In genomic region chr6:88520445-88520844, GRCh38 we compare ENCODE assay signal across 17 cellular contexts.
DNase-seq lines count a peak whose midpoint lies in the region; ATAC-seq and TF ChIP-seq lines count a peak whose summit lies in the region.
"Had no signal": no experiment of that assay in that cellular context is flagged by ENCODE, and none has a peak within 500 bp of the region (broad histone marks: within the 10 kb centered on the region; RNA-seq: fewer than 3 reads in every experiment).

No MANE protein-coding gene starts in this region.

- peak overlapping the region; percentile 16; the same call in 1 of the 2 replicates for H2AFZ ChIP-seq in Loucy (ENCODE audit: low read length)

- H3K9me3 ChIP-seq in Loucy (ENCODE audit: insufficient read depth, low read depth, low read length): no peaks in the 10 kb centered on the region
- H3K9me3 ChIP-seq: BE2C, HAP-1 had no signal

- DNase-seq in ELF-1 (ENCODE audit: low read depth, low spot score) (peak; percentile 18), ecto neural progenitor cell (ENCODE audit: low spot score) (peak; percentile 9), anterior cingulate cortex (lab: John Stamatoyannopoulos, UW) (no peak)
- DNase-seq: ACHN; BE2C; C1 segment of cervical spinal cord; CD4-positive, CD25-positive, alpha-beta regulatory T cell; CD8-positive, alpha-beta memory T cell; COR-L47; DMS 273 treated with DMSO at 0.1 percent for 48 hours; DMS53; GDM1; GOT3 had no signal

- ATAC-seq in GM21381 (IDR thresholded peaks at IDR 0.05; ENCODE audit: unreplicated experiment) (no peak), GM19395 (IDR thresholded peaks at IDR 0.05; ENCODE audit: unreplicated experiment) (no peak)

- H3K79me2 ChIP-seq in Loucy (ENCODE audit: insufficient read depth, low read length): no peaks in the 10 kb centered on the region

- no peak overlapping the region for H3K9ac ChIP-seq in Loucy (ENCODE audit: low read depth, low read length, poor library complexity, severe bottlenecking)

- H3K4me3 ChIP-seq in Loucy (ENCODE audit: low read length, poor library complexity, severe bottlenecking): no peak overlapping the region
- H3K4me3 ChIP-seq: HAP-1 had no signal

- TF ChIP-seq CTCF in Loucy (conservative IDR thresholded peaks at IDR 0.05; ENCODE audit: low read length): no peak

- H3K27me3 ChIP-seq in Loucy (ENCODE audit: insufficient read depth, low read length, poor library complexity, severe bottlenecking): no peaks in the 10 kb centered on the region
- H3K27me3 ChIP-seq: BE2C had no signal

- H3K9me2 ChIP-seq in Loucy (replicated peaks; ENCODE audit: low read depth, low read length): no peaks in the 10 kb centered on the region

- no peaks in the 10 kb centered on the region for H4K20me1 ChIP-seq in Loucy (ENCODE audit: insufficient read depth, low read length, poor library complexity, severe bottlenecking)

- H3K4me1 ChIP-seq in Loucy (ENCODE audit: insufficient read depth, low read length, poor library complexity, severe bottlenecking): no peaks in the 10 kb centered on the region
- H3K4me1 ChIP-seq: BE2C, HAP-1 had no signal

- H3K4me2 ChIP-seq in Loucy (ENCODE audit: low read depth, low read length, poor library complexity, severe bottlenecking): no peak overlapping the region

- H3K36me3 ChIP-seq in Loucy (ENCODE audit: insufficient read depth, low read length): no peaks in the 10 kb centered on the region
- H3K36me3 ChIP-seq: BE2C, HAP-1 had no signal

- H3F3A ChIP-seq in Loucy (ENCODE audit: low read depth): no peaks in the 10 kb centered on the region

Comparison
In these comparisons a context has a peak if more than half of its experiments do, and no peak if none do; other contexts are left out.
1. DNase-seq: peak in ELF-1 (single experiment) and ecto neural progenitor cell (single experiment); none in anterior cingulate cortex (0 of 58).